Comparison of ENCODE assay signal across 11 cellular contexts in the genomic region with DNA sequence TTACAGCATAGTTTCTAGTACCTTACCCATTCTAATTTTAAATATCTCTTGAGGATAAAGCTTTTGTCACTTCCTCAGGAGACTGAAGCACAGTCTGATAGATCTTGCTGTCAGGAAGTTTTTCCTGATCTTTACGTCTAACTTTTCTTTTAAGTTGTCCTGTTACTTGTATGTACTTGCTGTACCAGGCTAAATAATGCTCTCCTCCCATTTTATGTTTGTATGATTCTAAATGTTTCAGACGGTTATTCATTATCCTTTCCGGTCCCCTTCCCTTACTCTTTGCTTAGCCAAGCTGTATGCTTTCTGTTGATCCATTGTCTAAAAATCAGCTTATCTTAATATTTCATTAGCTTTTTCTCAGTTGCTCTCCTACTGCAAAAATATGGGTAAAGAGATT.
"Had no signal": no experiment of that assay in that cellular context is flagged by ENCODE, and none has a peak within 500 bp of the region (broad histone marks: within the 10 kb centered on the region; RNA-seq: fewer than 3 reads in every experiment).

No MANE protein-coding gene starts in this region.

- H3K4me3 ChIP-seq: skin epidermis, tibial artery had no signal

- H3K4me3 Mint-ChIP-seq: activated naive CD8-positive, alpha-beta T cell; natural killer cell treated with Interleukin-12 subunit alpha and Interleukin-12 subunit beta and Interleukin-15 and Interleukin-18, amount 100 ng/mL, for 72 hours; stimulated activated effector memory CD8-positive, alpha-beta T cell treated with anti-CD3 and anti-CD28 coated beads, Interleukin-12 subunit alpha, Interleukin-12 subunit beta, amount 100 ng/mL, for 72 hours had no signal

- H3K27ac Mint-ChIP-seq: activated naive CD8-positive, alpha-beta T cell; stimulated activated effector memory CD8-positive, alpha-beta T cell treated with anti-CD3 and anti-CD28 coated beads, Interleukin-12 subunit alpha, Interleukin-12 subunit beta, amount 100 ng/mL, for 72 hours had no signal

- H3K9me3 Mint-ChIP-seq: natural killer cell treated with Interleukin-12 subunit alpha and Interleukin-12 subunit beta and Interleukin-15 and Interleukin-18, amount 100 ng/mL, for 72 hours had no signal

- H3K36me3 ChIP-seq: tibial artery had no signal

- ATAC-seq: natural killer cell treated with Interleukin-12 subunit alpha and Interleukin-12 subunit beta and Interleukin-15 and Interleukin-18, amount 100 ng/mL, for 72 hours; stimulated activated effector memory CD8-positive, alpha-beta T cell treated with anti-CD3 and anti-CD28 coated beads, Interleukin-12 subunit alpha, Interleukin-12 subunit beta, amount 100 ng/mL, for 72 hours had no signal

- H3K9me3 ChIP-seq: tibial artery had no signal

- H3K27me3 ChIP-seq: tibial artery had no signal

- DNase-seq: activated CD4-positive, alpha-beta T cell treated with anti-CD3 and anti-CD28 coated beads, Interleukin-2, amount 50 U/mL, for 4 hours; activated gamma-delta T cell; activated T-cell treated with anti-CD3 and anti-CD28 coated beads, Interleukin-2, amount 50 U/mL, for 48 hours; amygdala; mammary epithelial cell; T-helper 2 cell; tibial artery had no signal

- H3K27ac ChIP-seq: tibial artery had no signal
